Comparison of ENCODE assay signal across 8 cellular contexts in the genomic region with DNA sequence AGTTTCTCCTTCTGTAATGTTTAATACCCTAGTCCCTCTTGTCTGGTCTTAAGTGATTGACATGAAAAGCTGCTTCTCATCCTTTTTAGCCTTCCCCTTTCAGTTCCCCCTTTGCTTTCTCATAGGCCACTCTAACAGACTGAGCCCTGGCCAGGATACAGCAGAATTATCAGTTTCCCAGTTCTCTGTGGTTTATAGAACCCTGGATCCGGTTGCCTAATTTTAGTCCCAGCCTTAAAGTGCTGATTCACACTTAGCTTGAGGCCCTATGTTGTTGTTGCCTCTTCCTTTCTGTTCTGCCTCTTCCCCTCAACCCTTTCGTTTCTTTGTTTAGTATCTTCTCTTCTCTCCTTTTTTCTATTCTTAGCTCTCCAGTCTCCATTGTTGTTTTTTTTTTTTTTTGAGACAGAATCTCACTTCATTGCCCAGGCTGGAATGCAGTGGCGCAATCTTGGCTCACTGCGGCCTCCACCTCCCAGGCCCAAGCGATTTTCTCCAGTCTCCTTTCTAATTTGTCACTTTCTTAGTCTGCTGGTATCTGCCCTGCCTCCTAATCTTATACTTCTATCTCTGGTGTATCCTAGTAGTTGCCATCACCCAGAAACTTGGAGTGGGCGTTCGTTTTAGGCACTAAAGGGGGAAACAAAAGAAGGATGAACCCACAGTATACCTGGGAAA. TPM values are rescaled to one million over a fixed set of nuclear protein-coding genes. Genes with fewer than 3 reads are reported as not detected.
DNase-seq lines count a peak whose midpoint lies in the region; ATAC-seq and TF ChIP-seq lines count a peak whose summit lies in the region.

No MANE protein-coding gene starts in this region.

- no peaks in the 10 kb centered on the region for H3K27me3 ChIP-seq in muscle layer of duodenum (ENCODE audit: low read depth, low read length)

- H3K36me3 Mint-ChIP-seq in central memory CD8-positive, alpha-beta T cell (ENCODE audit: insufficient read depth) = peaks cover 21% of the 10 kb centered on the region
- no peaks in the 10 kb centered on the region for H3K36me3 Mint-ChIP-seq in glutamatergic neuron (ENCODE audit: unreplicated experiment)

- peaks cover 0 to 3% of the 10 kb centered on the region in 2 donors for H3K4me1 ChIP-seq in muscle layer of duodenum (ENCODE audit: control insufficient read depth in 1 of 2, insufficient read depth in 2 of 2, low read length in 2 of 2)

- H3K27ac ChIP-seq in muscle layer of duodenum (ENCODE audit: low read length) = peak overlapping the region; percentile 56

- peaks cover 66% of the 10 kb centered on the region for H3K4me1 Mint-ChIP-seq in central memory CD8-positive, alpha-beta T cell
- H3K4me1 Mint-ChIP-seq in glutamatergic neuron (ENCODE audit: low read depth, unreplicated experiment) = no peaks in the 10 kb centered on the region

- DNase-seq in Caki2 (ENCODE audit: low read depth) (peak; percentile 30), NOMO-1 (lab: John Stamatoyannopoulos, UW; ENCODE audit: unreplicated experiment in 2 of 2) (peak; percentile 97 to 99), KG1 (lab: John Stamatoyannopoulos, UW) (no peak), glutamatergic neuron (no peak)
- DNase-seq in central memory CD8-positive, alpha-beta T cell (ENCODE audit: low spot score in 2 of 2) = no peak

- no peaks in the 10 kb centered on the region for H3K36me3 ChIP-seq in muscle layer of duodenum (ENCODE audit: control insufficient read depth in 1 of 2, insufficient read depth in 2 of 2, low read length in 2 of 2)

- H3K4me3 ChIP-seq in muscle layer of duodenum (ENCODE audit: low read depth in 1 of 2, low read length in 2 of 2) = no peak overlapping the region

- ATAC-seq in GM21529 (IDR thresholded peaks at IDR 0.05; ENCODE audit: unreplicated experiment) (peak; percentile 61), HG03159 (IDR thresholded peaks at IDR 0.05; ENCODE audit: unreplicated experiment) (no peak)
- ATAC-seq in central memory CD8-positive, alpha-beta T cell (replicated peaks; ENCODE audit: extremely low read depth, poor library complexity, severe bottlenecking) = no peak

- TF ChIP-seq CTCF in glutamatergic neuron (IDR thresholded peaks at IDR 0.05; ENCODE audit: partially characterized antibody, unreplicated experiment) = no peak

- H3K27ac Mint-ChIP-seq in central memory CD8-positive, alpha-beta T cell (ENCODE audit: low read depth) = peak overlapping the region; percentile 96
- no peak overlapping the region for H3K27ac Mint-ChIP-seq in glutamatergic neuron (ENCODE audit: unreplicated experiment)

- peak overlapping the region; percentile 43 for H3K4me3 Mint-ChIP-seq in central memory CD8-positive, alpha-beta T cell
- no peak overlapping the region for H3K4me3 Mint-ChIP-seq in glutamatergic neuron (ENCODE audit: unreplicated experiment)

- H3K27me3 Mint-ChIP-seq in central memory CD8-positive, alpha-beta T cell = no peaks in the 10 kb centered on the region
- peaks cover 5% of the 10 kb centered on the region for H3K27me3 Mint-ChIP-seq in glutamatergic neuron (ENCODE audit: unreplicated experiment)

- H3K9me3 ChIP-seq in muscle layer of duodenum (ENCODE audit: control insufficient read depth in 1 of 2, low read length in 2 of 2) = no peaks in the 10 kb centered on the region

- in situ Hi-C loops in Caki2 (cut with HindIII; ENCODE audit: low pct_unique_long_range_greater_than_20kb, low sequenced_read_pairs) = no loop called here

- H3K9me3 Mint-ChIP-seq in central memory CD8-positive, alpha-beta T cell = no peaks in the 10 kb centered on the region
- H3K9me3 Mint-ChIP-seq in glutamatergic neuron (ENCODE audit: unreplicated experiment) = no peaks in the 10 kb centered on the region

RNA-seq across cellular contexts. Expression of a gene that starts 2.9 kb away (rescaled TPM):
- not detected in 2 replicates for total RNA-seq in Caki2 (2014; rRNA removed; shearing (Covaris generic); ENCODE audit: low replicate concordance)
- not detected for total RNA-seq in glutamatergic neuron (ENCODE audit: unreplicated experiment)

RNA-seq across cellular contexts. Expression of a gene that starts 19.6 kb away (rescaled TPM):
- not detected in 2 replicates for total RNA-seq in Caki2 (2014; rRNA removed; shearing (Covaris generic); ENCODE audit: low replicate concordance)
- not detected for total RNA-seq in glutamatergic neuron (ENCODE audit: unreplicated experiment)

RNA-seq across cellular contexts. Expression of a gene that starts 56.7 kb away (rescaled TPM):
- 0.43 and 2.0 TPM in 2 replicates for total RNA-seq in Caki2 (2014; rRNA removed; shearing (Covaris generic); ENCODE audit: low replicate concordance)
- not detected for total RNA-seq in glutamatergic neuron (ENCODE audit: unreplicated experiment)

Comparison
In these comparisons a context has a peak if more than half of its experiments do, and no peak if none do; other contexts are left out.
1. DNase-seq: peak in Caki2 (single experiment) and NOMO-1 (2 of 2); none in central memory CD8-positive, alpha-beta T cell (0 of 2), KG1 (single experiment) and glutamatergic neuron (single experiment).